Comparison of ENCODE assay signal across 8 cellular contexts in the genomic region with DNA sequence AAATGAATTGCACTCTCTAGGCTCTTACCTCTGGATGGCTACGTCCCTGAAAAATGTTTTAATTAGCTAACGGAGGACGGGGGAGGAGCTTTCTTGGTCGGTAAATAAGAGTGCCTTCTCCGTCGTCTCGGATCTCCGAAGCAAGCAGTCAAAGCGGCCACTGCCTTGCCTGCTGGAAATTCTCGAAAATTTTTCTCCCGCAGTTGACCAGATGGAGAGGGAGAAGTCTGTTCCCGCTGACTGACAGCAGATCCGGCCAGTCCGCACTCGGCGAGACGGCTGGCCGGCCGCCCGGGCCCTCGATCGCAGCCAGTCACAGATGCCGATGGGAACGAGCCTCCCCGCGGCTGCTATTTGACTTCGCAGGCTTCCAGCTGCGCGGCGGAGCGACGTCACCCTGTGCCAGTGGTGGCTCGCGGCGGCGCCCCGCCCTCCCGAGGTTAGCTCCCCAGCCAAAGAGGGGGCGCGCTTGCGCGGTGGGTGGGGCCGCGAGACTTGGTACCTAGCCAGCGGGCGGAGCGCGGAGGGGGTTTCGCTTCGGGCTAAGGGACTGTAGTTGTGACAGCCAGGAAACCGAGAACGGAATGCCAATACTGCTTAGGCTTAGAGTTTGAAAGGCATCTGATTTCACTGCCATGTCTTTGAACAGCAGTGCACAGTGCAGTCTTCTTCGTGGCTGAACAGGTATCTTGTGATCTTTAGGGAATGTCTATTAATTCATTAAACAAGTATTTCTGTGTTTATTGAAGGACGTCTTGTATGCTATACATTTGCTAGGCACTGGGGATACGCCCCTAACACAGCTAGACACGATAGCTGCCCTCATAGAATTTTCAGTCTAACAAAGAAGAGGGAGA. TPM values are rescaled to one million over a fixed set of nuclear protein-coding genes. Genes with fewer than 3 reads are reported as not detected.
DNase-seq lines count a peak whose midpoint lies in the region; ATAC-seq, FAIRE-seq and TF ChIP-seq lines count a peak whose summit lies in the region.

A gene (minus strand): TSS at position 184 of the 857 bp plus-strand sequence. CDS start 5,978 bp downstream, outside the sequence.

- 0% methylated on average over 56 of the region's 56 CpGs for WGBS in small intestine, 3 donors

- FAIRE-seq in bronchial epithelial cell (lab: Jason Lieb, UNC) (no peak), small intestine (lab: Jason Lieb, UNC) (peak; percentile 55)

- POLR2A ChIA-PET in AG04450 (lab: Yijun Ruan, JAX) = interaction anchor here (0.6 to 1.4 kb wide), 2 partner anchors 97 to 239 kb away, joined by 4 to 16 read pairs; a partner anchor contains a TSS

- TF ChIP-seq CTCF in AG04450 (IDR thresholded peaks at IDR 0.05; ENCODE audit: low read depth, low read length) = no peak; the same call in 1 of the 2 replicates
- no peak for TF ChIP-seq CTCF in WI38 (IDR thresholded peaks at IDR 0.05; ENCODE audit: low read depth, low read length)
- TF ChIP-seq CTCF in bronchial epithelial cell (IDR thresholded peaks at IDR 0.05; ENCODE audit: insufficient read depth, low read length, severe bottlenecking) = peak; percentile 9

- H3K4me1 ChIP-seq in small intestine (ENCODE audit: control insufficient read depth in 2 of 2, insufficient read depth in 1 of 2, low read depth in 1 of 2, low read length in 1 of 2) = no peaks in the 10 kb centered on the region

- H3K4me3 ChIP-seq in AG04450 (ENCODE audit: low read depth, low read length) (peak within 1 kb of the TSS; percentile 90), WI38 (ENCODE audit: low read depth, low read length) (peak within 1 kb of the TSS; percentile 84), bronchial epithelial cell (ENCODE audit: low read depth, low read length) (peak within 1 kb of the TSS; percentile 57), small intestine (ENCODE audit: low read depth in 1 of 2, low read length in 2 of 2) (peak within 1 kb of the TSS; percentile 72 to 89)

- peak within 1 kb of the TSS; percentile 95 for H3K27ac ChIP-seq in AG04450 (ENCODE audit: low read depth, low read length)
- peak within 1 kb of the TSS; percentile 85 to 100 for H3K27ac ChIP-seq in small intestine (ENCODE audit: low read depth in 1 of 2, low read length in 1 of 2)

- DNase-seq in AG04450 (ENCODE audit: low read depth, low spot score) (peak; percentile 97), NCI-H2227 treated with DMSO at 0.1 percent for 48 hours (lab: John Stamatoyannopoulos, UW) (peak; percentile 91), bronchial epithelial cell (ENCODE audit: low read depth) (peak; percentile 92), iPS-NIHi11 (ENCODE audit: low spot score) (peak; percentile 95), small intestine (peak; percentile 98)

- H3K9me3 ChIP-seq in AG04450 (ENCODE audit: control insufficient read depth, insufficient read depth, low read length) = no peaks in the 10 kb centered on the region; the same call in 1 of the 2 replicates
- H3K9me3 ChIP-seq in small intestine (ENCODE audit: control insufficient read depth, low read depth) = no peaks in the 10 kb centered on the region

- peak; percentile 87 for ATAC-seq in GM18907 (IDR thresholded peaks at IDR 0.05; ENCODE audit: unreplicated experiment)
- ATAC-seq in HG03159 (IDR thresholded peaks at IDR 0.05; ENCODE audit: unreplicated experiment) = peak; percentile 80

- H3K36me3 ChIP-seq in bronchial epithelial cell (ENCODE audit: control insufficient read depth, insufficient read depth, low read length) (no peaks in the 10 kb centered on the region), small intestine (ENCODE audit: control insufficient read depth in 2 of 2, insufficient read depth in 2 of 2, low read length in 2 of 2) (no peaks in the 10 kb centered on the region)

- peaks cover 4% of the 10 kb centered on the region for H3K27me3 ChIP-seq in AG04450 (ENCODE audit: control insufficient read depth, insufficient read depth, low read length)
- no peaks in the 10 kb centered on the region for H3K27me3 ChIP-seq in bronchial epithelial cell (ENCODE audit: control insufficient read depth, insufficient read depth, low read length)
- no peaks in the 10 kb centered on the region for H3K27me3 ChIP-seq in small intestine (ENCODE audit: control insufficient read depth in 2 of 2, insufficient read depth in 2 of 2, low read length in 2 of 2)

- CTCF ChIA-PET in AG04450 (lab: Charles Lee) = interaction anchor here (0.6 to 1.8 kb wide), 4 partner anchors 66 to 388 kb away, joined by 3 to 11 read pairs (median 4); no protein-coding TSS in a partner anchor

RNA-seq across cellular contexts. Expression of the gene that starts here (rescaled TPM):
- polyA plus RNA-seq in AG04450 (2011; rRNA removed) (7.8 and 9.6 TPM in 2 replicates), small intestine (1 to 10 TPM; 1.6 to 5.5 (median 2.2) TPM)
- polyA minus RNA-seq in AG04450 (2011; rRNA and poly(A)+ RNA removed) = 13.3 and 22.6 TPM in 2 replicates
- total RNA-seq in bronchial epithelial cell = 8.6 and 9.5 TPM in 2 replicates

Comparison
In these comparisons a context has a peak if more than half of its experiments do, and no peak if none do; other contexts are left out.
1. Peak in every context shown above with its lines: DNase-seq, ATAC-seq, H3K4me3 ChIP-seq and H3K27ac ChIP-seq.